In the genomic region with DNA sequence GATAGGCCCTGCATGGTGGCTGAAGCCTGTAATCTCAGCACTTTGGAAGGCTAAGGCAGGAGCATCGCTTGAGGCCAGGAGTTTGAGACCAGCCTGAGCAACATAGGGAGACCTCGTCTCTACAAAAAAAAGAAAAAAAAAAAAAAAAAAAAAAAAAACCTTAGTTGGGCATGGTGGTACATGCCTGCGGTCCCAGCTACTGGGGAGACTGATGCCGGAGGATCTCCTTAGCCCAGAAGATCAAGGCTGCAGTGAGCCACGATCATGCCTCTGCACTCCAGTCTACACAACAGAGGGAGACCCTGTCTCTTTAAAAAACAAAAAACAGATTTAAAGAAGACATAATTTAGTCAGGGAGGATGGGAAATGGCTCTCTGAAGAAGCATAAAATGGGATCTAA, we compare ENCODE assay signal across 21 cellular contexts. TPM values are rescaled to one million over a fixed set of nuclear protein-coding genes. Genes with fewer than 3 reads are reported as not detected.
DNase-seq lines count a peak whose midpoint lies in the region; ATAC-seq and TF ChIP-seq lines count a peak whose summit lies in the region.
"Had no signal": no experiment of that assay in that cellular context is flagged by ENCODE, and none has a peak within 500 bp of the region (broad histone marks: within the 10 kb centered on the region; RNA-seq: fewer than 3 reads in every experiment).

No MANE protein-coding gene starts in this region.

- H3K4me3 Mint-ChIP-seq in GM23338 = no peak overlapping the region
- H3K4me3 Mint-ChIP-seq in nephron = peak overlapping the region in 2 of 3 experiments; percentile 56 to 68

- no peaks in the 10 kb centered on the region for H3K9me3 ChIP-seq in A673 (ENCODE audit: low read depth, low read length, poor library complexity, severe bottlenecking)
- H3K9me3 ChIP-seq in OCI-LY7 (ENCODE audit: low read length) = no peaks in the 10 kb centered on the region
- H3K9me3 ChIP-seq: BLaER1, MG63 had no signal

- H3K4me3 ChIP-seq in A673 (ENCODE audit: low read depth, low read length, poor library complexity, severe bottlenecking) = no peak overlapping the region
- peak overlapping the region; percentile 27 for H3K4me3 ChIP-seq in GM23338
- H3K4me3 ChIP-seq in OCI-LY7 (ENCODE audit: low read depth, low read length, poor library complexity, severe bottlenecking) = no peak overlapping the region
- H3K4me3 ChIP-seq: BLaER1, GM23248, MG63 had no signal

- H3K79me2 ChIP-seq in GM23338 (replicated peaks; ENCODE audit: insufficient read depth) (peaks cover 83% of the 10 kb centered on the region), OCI-LY7 (ENCODE audit: insufficient read depth, low read depth, low read length) (peaks cover 82% of the 10 kb centered on the region)

- H3K4me1 Mint-ChIP-seq in GM23338 = peaks cover 41% of the 10 kb centered on the region
- peaks cover 7% of the 10 kb centered on the region for H3K4me1 Mint-ChIP-seq in nephron

- CTCF ChIA-PET in A673 (lab: Charles Lee) (no interaction called here), OCI-LY7 (lab: Charles Lee; ENCODE audit: unreplicated experiment) (no interaction called here)

- H2AFZ ChIP-seq in GM23338 = no peak overlapping the region
- no peak overlapping the region for H2AFZ ChIP-seq in OCI-LY7 (ENCODE audit: low read length)
- H2AFZ ChIP-seq: GM23248 had no signal

- peak overlapping the region; percentile 50 for H3K27ac Mint-ChIP-seq in GM23338
- H3K27ac Mint-ChIP-seq in nephron = no peak overlapping the region
- H3K27ac Mint-ChIP-seq: CD4-positive, alpha-beta T cell had no signal

- H4K20me1 ChIP-seq in GM23338 (replicated peaks; ENCODE audit: insufficient read depth) (peaks cover 19% of the 10 kb centered on the region), OCI-LY7 (ENCODE audit: insufficient read depth, low read length) (peaks cover 7% of the 10 kb centered on the region; the same call in 1 of the 2 replicates)

- TF ChIP-seq CTCF in A673 (conservative IDR thresholded peaks at IDR 0.05; ENCODE audit: low read depth, low read length) (no peak), GM23338 (conservative IDR thresholded peaks at IDR 0.05; ENCODE audit: low read depth in 2 of 2) (no peak), OCI-LY7 (conservative IDR thresholded peaks at IDR 0.05; ENCODE audit: low read length) (no peak), nephron (IDR thresholded peaks at IDR 0.05; ENCODE audit: unreplicated experiment in 3 of 3) (no peak)

- intact Hi-C loops in A673 (cut with micrococcal nuclease; ENCODE audit: unreplicated experiment) = no loop called here
- intact Hi-C loops in OCI-LY7 (cut with micrococcal nuclease; ENCODE audit: unreplicated experiment) = no loop called here

- H3K36me3 ChIP-seq in A673 (ENCODE audit: insufficient read depth, low read length, poor library complexity, severe bottlenecking) = no peaks in the 10 kb centered on the region
- no peaks in the 10 kb centered on the region for H3K36me3 ChIP-seq in GM23338 (ENCODE audit: insufficient read depth)
- H3K36me3 ChIP-seq in OCI-LY7 (ENCODE audit: insufficient read depth, low read length) = peaks cover 50% of the 10 kb centered on the region

- H3K4me1 ChIP-seq in A673 (ENCODE audit: insufficient read depth, low read length, poor library complexity, severe bottlenecking) (peaks cover 22% of the 10 kb centered on the region), GM23338 (ENCODE audit: insufficient read depth) (peaks cover 48% of the 10 kb centered on the region), OCI-LY7 (ENCODE audit: insufficient read depth, low read length, poor library complexity, severe bottlenecking) (peaks cover 44% of the 10 kb centered on the region)

- ATAC-seq in GM23338 (no peak), GM19467 (IDR thresholded peaks at IDR 0.05; ENCODE audit: unreplicated experiment) (no peak)
- ATAC-seq: HCT116 had no signal

- H3K9me3 Mint-ChIP-seq in GM23338 = no peaks in the 10 kb centered on the region
- H3K9me3 Mint-ChIP-seq in nephron = no peaks in the 10 kb centered on the region
- H3K9me3 Mint-ChIP-seq: CD4-positive, alpha-beta T cell had no signal

- H3K36me3 Mint-ChIP-seq in GM23338 (ENCODE audit: low read depth) (peaks cover 2% of the 10 kb centered on the region; the same call in 2 of the 3 replicates), nephron (ENCODE audit: low read depth) (no peaks in the 10 kb centered on the region)

- peaks cover 12% of the 10 kb centered on the region for H3K27me3 Mint-ChIP-seq in GM23338 (ENCODE audit: insufficient read depth, low read depth, poor library complexity)
- no peaks in the 10 kb centered on the region for H3K27me3 Mint-ChIP-seq in nephron (ENCODE audit: low read depth)

- no peak for DNase-seq in A673 (ENCODE audit: low spot score)
- no peak for DNase-seq in GM23338 (ENCODE audit: low spot score)
- DNase-seq in OCI-LY7 (ENCODE audit: low spot score) = no peak
- DNase-seq in NCI-H446 treated with DMSO at 0.1 percent for 48 hours (lab: John Stamatoyannopoulos, UW) = no peak
- no peak for DNase-seq in RPMI8226
- DNase-seq: CD4-positive, alpha-beta T cell; COR-L47; DMS79; GM23248; Kasumi-1; MG63; NCI-H1417 treated with DMSO at 0.1 percent for 48 hours; NCI-H187; NCI-H2107; NCI-H510A treated with DMSO at 0.1 percent for 48 hours; NCI-H774; Right ventricle myocardium superior had no signal

- BruUV-seq in A673 (replicated peaks; lab: Mats Ljungman, UMichigan) = no TSS peak
- BruUV-seq in OCI-LY7 (replicated peaks; lab: Mats Ljungman, UMichigan) = no TSS peak

- H3K9me2 ChIP-seq in GM23338 (ENCODE audit: insufficient read depth) (no peaks in the 10 kb centered on the region), OCI-LY7 (ENCODE audit: insufficient read depth, low read length) (no peaks in the 10 kb centered on the region)

- POLR2A ChIA-PET in A673 (lab: Charles Lee; ENCODE audit: low non-redundant PET) (no interaction called here), OCI-LY7 (lab: Charles Lee) (interaction anchor here (0.7 to 4.0 kb wide), 6 partner anchors 9 to 120 kb away, joined by 3 to 14 read pairs (median 6); partner anchors contain the start of gene PARP1)

- H3K27ac ChIP-seq in A673 (ENCODE audit: low read depth, low read length, poor library complexity, severe bottlenecking) (peak overlapping the region; percentile 21), GM23338 (ENCODE audit: low read depth) (peak overlapping the region; percentile 63), OCI-LY7 (ENCODE audit: low read depth, low read length, poor library complexity, severe bottlenecking) (no peak overlapping the region)
- H3K27ac ChIP-seq: BLaER1, GM23248 had no signal

- H3K27me3 ChIP-seq in A673 (replicated peaks; ENCODE audit: insufficient read depth, low read depth, low read length, poor library complexity) = no peaks in the 10 kb centered on the region
- peaks cover 6% of the 10 kb centered on the region for H3K27me3 ChIP-seq in GM23338 (ENCODE audit: insufficient read depth)
- H3K27me3 ChIP-seq: BLaER1, MG63 had no signal

- no peaks in the 10 kb centered on the region for H3F3A ChIP-seq in GM23338 (replicated peaks; ENCODE audit: low read depth)

- H3K4me2 ChIP-seq in GM23338 (peak overlapping the region; percentile 65), OCI-LY7 (ENCODE audit: low read length) (peak overlapping the region; percentile 37)
- H3K4me2 ChIP-seq: BLaER1 had no signal

TF ChIP-seq in GM23338, 12 proteins besides CTCF, POLR2A, EP300 and RAD21 (continues in another document):
- no peak for TF ChIP-seq ETS1 (IDR thresholded peaks at IDR 0.05)
- TF ChIP-seq CREB1 (CRISPR knock-in tag; IDR thresholded peaks at IDR 0.05; ENCODE audit: low read depth) = no peak
- TF ChIP-seq NANOG (IDR thresholded peaks at IDR 0.05; ENCODE audit: borderline replicate concordance) = no peak
- no peak for TF ChIP-seq ZNF331 (CRISPR knock-in tag; IDR thresholded peaks at IDR 0.05; ENCODE audit: low read depth)
- no peak for TF ChIP-seq REST (IDR thresholded peaks at IDR 0.05; ENCODE audit: unreplicated experiment)
- no peak for TF ChIP-seq STAT1 (IDR thresholded peaks at IDR 0.05; ENCODE audit: unreplicated experiment)
- no peak for TF ChIP-seq POLR2AphosphoS5 (IDR thresholded peaks at IDR 0.05; ENCODE audit: low read depth)
- TF ChIP-seq EZH2phosphoT487 (IDR thresholded peaks at IDR 0.05; ENCODE audit: unreplicated experiment) = no peak

RNA-seq across cellular contexts. Expression of gene LIN9, which starts 3.8 kb away (rescaled TPM):
- 20.2 and 20.7 TPM in 2 replicates for total RNA-seq in A673 (2021)
- total RNA-seq in GM23338 (2014; rRNA removed; shearing (Covaris generic)) = 16.9 and 17.5 TPM in 2 replicates
- polyA plus RNA-seq in GM23338 (2016; fragmentation: Nextera tagmentation; extraction: Ambion mirVana) = 11.8 and 12.4 TPM in 2 replicates
- total RNA-seq in OCI-LY7 (2014; rRNA removed; shearing (Covaris generic)) = 17.2 and 19.7 TPM in 2 replicates
- total RNA-seq in OCI-LY7 (2022) = 20.1 and 22.4 TPM in 2 replicates
